In genomic region chr12:49740930-49741881, GRCh38 we compare ENCODE assay signal across 8 cellular contexts. TPM values are rescaled to one million over a fixed set of nuclear protein-coding genes. Genes with fewer than 3 reads are reported as not detected.
A peak's percentile ranks its signal among the peaks of the same experiment; 100 is the strongest.
DNase-seq lines count a peak whose midpoint lies in the region; ATAC-seq and TF ChIP-seq lines count a peak whose summit lies in the region.

TSS of gene TMBIM6 (plus strand) at chr12:49741557. CDS start at chr12:49752494, 10,937 bp downstream.

- H3K36me3 Mint-ChIP-seq in Caco-2 (ENCODE audit: insufficient read depth, unreplicated experiment) (peaks cover 45% of the 10 kb centered on the region), endodermal cell (ENCODE audit: low read depth) (peaks cover 12% of the 10 kb centered on the region)

- no peaks in the 10 kb centered on the region for H3K9me3 ChIP-seq in Caco-2
- no peaks in the 10 kb centered on the region for H3K9me3 ChIP-seq in NT2/D1 (ENCODE audit: insufficient read depth, low read length)
- H3K9me3 ChIP-seq in endodermal cell (ENCODE audit: control insufficient read depth, low read length) = no peaks in the 10 kb centered on the region

- H3K9ac ChIP-seq in NT2/D1 (ENCODE audit: insufficient read length, low read depth) (peak within 1 kb of the TSS; percentile 99), endodermal cell (ENCODE audit: extremely low read depth, low read length, poor library complexity, severe bottlenecking) (peak within 1 kb of the TSS; percentile 97)

- POLR2A ChIA-PET in Caco-2 (lab: Charles Lee) = interaction anchor here (0.5 to 1.6 kb wide), 66 partner anchors 9 to 1853 kb away, joined by 3 to 25 read pairs (median 4); partner anchors contain the start of genes BCDIN3D, CERS5, COX14 and MCRS1

- H3K9me3 Mint-ChIP-seq in Caco-2 (ENCODE audit: unreplicated experiment) = no peaks in the 10 kb centered on the region
- peaks cover 2% of the 10 kb centered on the region for H3K9me3 Mint-ChIP-seq in endodermal cell

- peak within 1 kb of the TSS; percentile 96 for H3K27ac Mint-ChIP-seq in Caco-2 (ENCODE audit: unreplicated experiment)
- peak within 1 kb of the TSS; percentile 99 for H3K27ac Mint-ChIP-seq in endodermal cell

- peak; percentile 100 for DNase-seq in Caco-2
- DNase-seq in HUDEP-2 (lab: John Stamatoyannopoulos, UW; ENCODE audit: unreplicated experiment in 76 of 76) = peak in 75 of 76 experiments; percentile 77 to 100 (median 99)
- DNase-seq in NT2/D1 (ENCODE audit: low read depth, low spot score) = peak; percentile 100
- DNase-seq in activated CD8-positive, alpha-beta memory T cell treated with anti-CD3 and anti-CD28 coated beads, Interleukin-2, amount 50 U/mL, for 1 hour (ENCODE audit: extremely low read depth) = peak; percentile 99
- peak; percentile 100 for DNase-seq in endodermal cell
- DNase-seq in mesenteric fat pad (ENCODE audit: low spot score) = peak; percentile 99
- peak; percentile 96 to 99 for DNase-seq in stimulated activated CD8-positive, alpha-beta memory T cell treated with anti-CD3 and anti-CD28 coated beads, Interleukin-15, amount 100 ng/mL, for 4 hours (ENCODE audit: low read depth in 2 of 2)

- CTCF ChIA-PET in Caco-2 (lab: Charles Lee) = interaction anchor here (0.5 to 1.4 kb wide), 69 partner anchors 9 to 1602 kb away, joined by 3 to 22 read pairs (median 4); partner anchors contain the start of genes BCDIN3D, FMNL3, NCKAP5L and PRPF40B

- peak within 1 kb of the TSS; percentile 87 for H3K4me3 Mint-ChIP-seq in Caco-2 (ENCODE audit: unreplicated experiment)
- H3K4me3 Mint-ChIP-seq in endodermal cell = peak within 1 kb of the TSS; percentile 95

- peak; percentile 89 for ATAC-seq in GM21367 (IDR thresholded peaks at IDR 0.05; ENCODE audit: unreplicated experiment)

- H3K27me3 ChIP-seq in Caco-2 (replicated peaks; ENCODE audit: control insufficient read depth, insufficient read depth, low read length) (no peaks in the 10 kb centered on the region), NT2/D1 (ENCODE audit: insufficient read depth, insufficient read length) (no peaks in the 10 kb centered on the region), endodermal cell (ENCODE audit: control insufficient read depth, insufficient read depth, low read length, poor library complexity, severe bottlenecking) (no peaks in the 10 kb centered on the region)

- peak within 1 kb of the TSS; percentile 96 for H3K27ac ChIP-seq in endodermal cell (ENCODE audit: low read depth, low read length)

- H3K4me1 ChIP-seq in Caco-2 (peaks cover 16% of the 10 kb centered on the region), NT2/D1 (ENCODE audit: insufficient read depth, insufficient read length) (no peaks in the 10 kb centered on the region), endodermal cell (ENCODE audit: control insufficient read depth, insufficient read depth, low read length) (peaks cover 7% of the 10 kb centered on the region)

- WGBS in endodermal cell (ENCODE audit: insufficient coverage in 1 of 2, insufficient read length in 1 of 2), 2 experiments = 5 to 6% methylated on average over 32 to 50 of the region's 50 CpGs

- H3K4me1 Mint-ChIP-seq in Caco-2 (ENCODE audit: low read depth, unreplicated experiment) (peaks cover 21% of the 10 kb centered on the region), endodermal cell (peaks cover 30% of the 10 kb centered on the region)

- BruUV-seq in Caco-2 (replicated peaks; lab: Mats Ljungman, UMichigan) = no TSS peak

- H3K4me3 ChIP-seq in Caco-2 (ENCODE audit: low read depth, low read length) (peak within 1 kb of the TSS; percentile 67), NT2/D1 (ENCODE audit: insufficient read length, low read depth) (peak within 1 kb of the TSS; percentile 99), endodermal cell (ENCODE audit: low read length) (peak within 1 kb of the TSS; percentile 91)

- intact Hi-C loops in Caco-2 (cut with micrococcal nuclease; ENCODE audit: unreplicated experiment) = loop anchor here (1.0 kb wide), 4 partner anchors 22 to 97 kb away; partner anchors contain the start of gene FMNL3

- H3K36me3 ChIP-seq in Caco-2 (ENCODE audit: control insufficient read depth, insufficient read depth, low read length) (no peaks in the 10 kb centered on the region), NT2/D1 (ENCODE audit: insufficient read depth, insufficient read length, low read length) (peaks cover 29% of the 10 kb centered on the region), endodermal cell (ENCODE audit: control insufficient read depth, insufficient read depth, low read length) (peaks cover 20% of the 10 kb centered on the region)

- H3K27me3 Mint-ChIP-seq in Caco-2 (ENCODE audit: insufficient read depth, unreplicated experiment) (no peaks in the 10 kb centered on the region), endodermal cell (ENCODE audit: insufficient read depth) (peaks cover 5% of the 10 kb centered on the region)

- TF ChIP-seq CTCF in Caco-2 (IDR thresholded peaks at IDR 0.05; ENCODE audit: insufficient read depth in 1 of 2, low read depth in 1 of 2, low read length in 1 of 2, severe bottlenecking in 1 of 2, unreplicated experiment in 1 of 2) (peak; percentile 96 to 99), endodermal cell (conservative IDR thresholded peaks at IDR 0.05) (peak; percentile 94)

RNA-seq across cellular contexts. Expression of gene TMBIM6, which starts in this region (rescaled TPM):
- total RNA-seq in Caco-2 (2022) (826 and 867 TPM in 2 replicates), endodermal cell (100 to 1,000 TPM; 426 to 455 TPM), mesenteric fat pad (477 TPM)
- 396 TPM for polyA plus RNA-seq in endodermal cell (2013, experiment 1 of 2)
- 348 TPM for polyA plus RNA-seq in endodermal cell (2013, experiment 2 of 2)

Comparison
In these comparisons a context has a peak if more than half of its experiments do, and no peak if none do; other contexts are left out.
1. Peak in every context shown above with its lines: DNase-seq, ATAC-seq, H3K4me3 ChIP-seq and H3K27ac ChIP-seq.